In the genomic region with DNA sequence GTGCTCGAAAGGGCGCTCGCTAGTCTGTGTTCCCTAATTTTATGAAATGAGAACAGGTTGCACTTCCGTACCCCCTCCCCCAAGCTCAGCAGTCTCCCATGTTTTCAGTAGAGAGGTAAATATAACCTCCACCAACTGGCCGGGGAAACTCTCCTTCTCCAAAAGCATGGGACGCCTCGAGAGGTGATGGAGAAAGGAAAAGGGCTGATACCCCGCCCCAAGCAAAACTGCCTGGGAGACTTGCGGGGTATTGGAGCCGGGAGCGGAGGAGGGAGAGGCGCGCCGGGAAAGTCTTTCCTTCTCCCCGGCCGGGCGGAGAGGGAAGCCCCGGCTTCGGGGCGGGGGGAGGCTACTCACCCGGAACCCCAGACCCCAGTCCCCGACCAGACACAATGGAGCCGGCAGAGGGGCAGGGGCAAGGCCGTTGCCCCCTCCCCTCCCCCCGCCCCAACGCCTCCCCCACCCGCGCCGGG, we compare ENCODE assay signal across 8 cellular contexts. TPM values are rescaled to one million over a fixed set of nuclear protein-coding genes. Genes with fewer than 3 reads are reported as not detected.
DNase-seq lines count a peak whose midpoint lies in the region; ATAC-seq and TF ChIP-seq lines count a peak whose summit lies in the region.

No MANE protein-coding gene starts in this region.

- H3K4me3 Mint-ChIP-seq in GM23338 (peak overlapping the region; percentile 99), naive B cell (peak overlapping the region in 7 of 8 donors; percentile 88 to 97 (median 94))
- H3K4me3 Mint-ChIP-seq in activated CD4-positive, alpha-beta T cell treated with anti-CD3 and anti-CD28 coated beads, Interleukin-2, amount 10 ng/mL, durations not matched to agents 24 days and 14 days: peak overlapping the region; percentile 97

- H3K4me1 Mint-ChIP-seq in GM23338: peaks cover 36% of the 10 kb centered on the region
- H3K4me1 Mint-ChIP-seq in activated CD4-positive, alpha-beta T cell treated with anti-CD3 and anti-CD28 coated beads, Interleukin-2, amount 10 ng/mL, durations not matched to agents 24 days and 14 days: peaks cover 27% of the 10 kb centered on the region
- peaks cover 21 to 41% (median 35%) of the 10 kb centered on the region in 3 donors for H3K4me1 Mint-ChIP-seq in naive B cell

- H4K20me1 ChIP-seq in GM23338 (replicated peaks; ENCODE audit: insufficient read depth) (0 out of 2 replicates have a peak, but pooled peaks cover 4% of the 10 kb centered on the region), MM.1S (ENCODE audit: insufficient read depth, low read length) (peaks cover 8% of the 10 kb centered on the region; the same call in 1 of the 2 replicates)

- H3K9me3 ChIP-seq in MM.1S (replicated peaks; ENCODE audit: insufficient read depth, low read length): no peaks in the 10 kb centered on the region
- H3K9me3 ChIP-seq in esophagus squamous epithelium: no peaks in the 10 kb centered on the region

- peak overlapping the region; percentile 99 for H3K4me3 ChIP-seq in GM23338
- peak overlapping the region; percentile 80 for H3K4me3 ChIP-seq in MM.1S (ENCODE audit: low read length)
- peak overlapping the region; percentile 70 to 99 (median 96) for H3K4me3 ChIP-seq in esophagus squamous epithelium

- TF ChIP-seq POLR2A in esophagus squamous epithelium (IDR thresholded peaks at IDR 0.05): no peak

- H3K36me3 Mint-ChIP-seq in GM23338 (ENCODE audit: low read depth) (no peaks in the 10 kb centered on the region; the same call in 2 of the 3 replicates), naive B cell (no peaks in the 10 kb centered on the region)
- peaks cover 2% of the 10 kb centered on the region for H3K36me3 Mint-ChIP-seq in activated CD4-positive, alpha-beta T cell treated with anti-CD3 and anti-CD28 coated beads, Interleukin-2, amount 10 ng/mL, durations not matched to agents 24 days and 14 days (ENCODE audit: low read depth)

- TF ChIP-seq CTCF in GM23338 (conservative IDR thresholded peaks at IDR 0.05; ENCODE audit: low read depth in 2 of 2) (no peak), MM.1S (IDR thresholded peaks at IDR 0.05; ENCODE audit: low read length) (no peak), esophagus squamous epithelium (IDR thresholded peaks at IDR 0.05) (no peak)

- H3K9ac ChIP-seq in MM.1S (ENCODE audit: low read length): peak overlapping the region; percentile 73

- H3K4me2 ChIP-seq in GM23338 (peak overlapping the region; percentile 88), MM.1S (ENCODE audit: low read depth, low read length) (peak overlapping the region; percentile 69)

- peaks cover 39% of the 10 kb centered on the region for H3K4me1 ChIP-seq in GM23338 (ENCODE audit: insufficient read depth)
- peaks cover 15% of the 10 kb centered on the region for H3K4me1 ChIP-seq in MM.1S (ENCODE audit: low read length)
- peaks cover 0 to 34% (median 15%) of the 10 kb centered on the region in 3 donors for H3K4me1 ChIP-seq in esophagus squamous epithelium

- H3K27me3 ChIP-seq in GM23338 (ENCODE audit: insufficient read depth) (no peaks in the 10 kb centered on the region), MM.1S (replicated peaks; ENCODE audit: insufficient read depth, low read length) (no peaks in the 10 kb centered on the region), esophagus squamous epithelium (no peaks in the 10 kb centered on the region)

- peaks cover 5% of the 10 kb centered on the region for H3K27me3 Mint-ChIP-seq in GM23338 (ENCODE audit: insufficient read depth, low read depth, poor library complexity)
- H3K27me3 Mint-ChIP-seq in activated CD4-positive, alpha-beta T cell treated with anti-CD3 and anti-CD28 coated beads, Interleukin-2, amount 10 ng/mL, durations not matched to agents 24 days and 14 days: no peaks in the 10 kb centered on the region
- H3K27me3 Mint-ChIP-seq in naive B cell: no peaks in the 10 kb centered on the region

- ATAC-seq in GM23338 (peak; percentile 57), naive B cell (ENCODE audit: low read depth in 2 of 2) (peak; percentile 19 to 28)

- H3K9me3 Mint-ChIP-seq in GM23338 (no peaks in the 10 kb centered on the region), naive B cell (no peaks in the 10 kb centered on the region)
- H3K9me3 Mint-ChIP-seq in activated CD4-positive, alpha-beta T cell treated with anti-CD3 and anti-CD28 coated beads, Interleukin-2, amount 10 ng/mL, durations not matched to agents 24 days and 14 days: no peaks in the 10 kb centered on the region

- peak overlapping the region; percentile 92 for H3K27ac Mint-ChIP-seq in GM23338
- H3K27ac Mint-ChIP-seq in activated CD4-positive, alpha-beta T cell treated with anti-CD3 and anti-CD28 coated beads, Interleukin-2, amount 10 ng/mL, durations not matched to agents 24 days and 14 days: peak overlapping the region; percentile 88
- peak overlapping the region; percentile 81 to 96 (median 84) for H3K27ac Mint-ChIP-seq in naive B cell

- intact Hi-C loops in activated CD4-positive, alpha-beta T cell treated with anti-CD3 and anti-CD28 coated beads, Interleukin-2, amount 10 ng/mL, durations not matched to agents 24 days and 14 days (cut with micrococcal nuclease): loop anchor here (1.0 to 5.0 kb wide), 3 partner anchors 12 to 182 kb away; a partner anchor contains a TSS
- intact Hi-C loops in esophagus squamous epithelium (cut with DNase I): no loop called here

- H3K36me3 ChIP-seq in GM23338 (ENCODE audit: insufficient read depth) (no peaks in the 10 kb centered on the region), MM.1S (replicated peaks; ENCODE audit: insufficient read depth, low read length) (no peaks in the 10 kb centered on the region), esophagus squamous epithelium (no peaks in the 10 kb centered on the region)

- WGBS in esophagus squamous epithelium, 2 donors: 0% methylated on average over 5 to 12 of the region's 29 CpGs

- peaks cover 9% of the 10 kb centered on the region for H3F3A ChIP-seq in GM23338 (replicated peaks; ENCODE audit: low read depth)
- H3F3A ChIP-seq in MM.1S (ENCODE audit: insufficient read depth, low read length): peaks cover 9% of the 10 kb centered on the region

- H2AFZ ChIP-seq in GM23338 (peak overlapping the region; percentile 49), MM.1S (ENCODE audit: low read length) (peak overlapping the region; percentile 78)

- H3K27ac ChIP-seq in GM23338 (ENCODE audit: low read depth) (peak overlapping the region; percentile 90), MM.1S (ENCODE audit: low read length) (no peak overlapping the region), esophagus squamous epithelium (peak overlapping the region; percentile 85 to 95 (median 93))

- peaks cover 50% of the 10 kb centered on the region for H3K79me2 ChIP-seq in GM23338 (replicated peaks; ENCODE audit: insufficient read depth)
- peaks cover 51% of the 10 kb centered on the region for H3K79me2 ChIP-seq in MM.1S (ENCODE audit: low read length)

- H3K9me2 ChIP-seq in GM23338 (ENCODE audit: insufficient read depth): no peaks in the 10 kb centered on the region
- H3K9me2 ChIP-seq in MM.1S (replicated peaks; ENCODE audit: insufficient read depth, low read length): no peaks in the 10 kb centered on the region

- DNase-seq in NCI-H1092 treated with DMSO at 0.1 percent for 48 hours (lab: John Stamatoyannopoulos, UW): peak; percentile 22
- DNase-seq in NCI-H1092 (lab: John Stamatoyannopoulos, UW): no peak
- DNase-seq in GM23338 (ENCODE audit: low spot score): peak; percentile 68
- peak; percentile 49 for DNase-seq in MM.1S
- peak; percentile 77 for DNase-seq in activated CD4-positive, alpha-beta T cell treated with anti-CD3 and anti-CD28 coated beads, Interleukin-2, amount 10 ng/mL, durations not matched to agents 24 days and 14 days
- no peak for DNase-seq in esophagus squamous epithelium (lab: John Stamatoyannopoulos, UW)
- peak; percentile 35 for DNase-seq in naive B cell
- no peak for DNase-seq in NCI-H1930 (lab: John Stamatoyannopoulos, UW)

TF ChIP-seq in GM23338, 12 proteins besides CTCF, POLR2A, EP300 and RAD21 (continues in another document):
- TF ChIP-seq NANOG (IDR thresholded peaks at IDR 0.05; ENCODE audit: borderline replicate concordance): no peak
- TF ChIP-seq, protein P1, sequence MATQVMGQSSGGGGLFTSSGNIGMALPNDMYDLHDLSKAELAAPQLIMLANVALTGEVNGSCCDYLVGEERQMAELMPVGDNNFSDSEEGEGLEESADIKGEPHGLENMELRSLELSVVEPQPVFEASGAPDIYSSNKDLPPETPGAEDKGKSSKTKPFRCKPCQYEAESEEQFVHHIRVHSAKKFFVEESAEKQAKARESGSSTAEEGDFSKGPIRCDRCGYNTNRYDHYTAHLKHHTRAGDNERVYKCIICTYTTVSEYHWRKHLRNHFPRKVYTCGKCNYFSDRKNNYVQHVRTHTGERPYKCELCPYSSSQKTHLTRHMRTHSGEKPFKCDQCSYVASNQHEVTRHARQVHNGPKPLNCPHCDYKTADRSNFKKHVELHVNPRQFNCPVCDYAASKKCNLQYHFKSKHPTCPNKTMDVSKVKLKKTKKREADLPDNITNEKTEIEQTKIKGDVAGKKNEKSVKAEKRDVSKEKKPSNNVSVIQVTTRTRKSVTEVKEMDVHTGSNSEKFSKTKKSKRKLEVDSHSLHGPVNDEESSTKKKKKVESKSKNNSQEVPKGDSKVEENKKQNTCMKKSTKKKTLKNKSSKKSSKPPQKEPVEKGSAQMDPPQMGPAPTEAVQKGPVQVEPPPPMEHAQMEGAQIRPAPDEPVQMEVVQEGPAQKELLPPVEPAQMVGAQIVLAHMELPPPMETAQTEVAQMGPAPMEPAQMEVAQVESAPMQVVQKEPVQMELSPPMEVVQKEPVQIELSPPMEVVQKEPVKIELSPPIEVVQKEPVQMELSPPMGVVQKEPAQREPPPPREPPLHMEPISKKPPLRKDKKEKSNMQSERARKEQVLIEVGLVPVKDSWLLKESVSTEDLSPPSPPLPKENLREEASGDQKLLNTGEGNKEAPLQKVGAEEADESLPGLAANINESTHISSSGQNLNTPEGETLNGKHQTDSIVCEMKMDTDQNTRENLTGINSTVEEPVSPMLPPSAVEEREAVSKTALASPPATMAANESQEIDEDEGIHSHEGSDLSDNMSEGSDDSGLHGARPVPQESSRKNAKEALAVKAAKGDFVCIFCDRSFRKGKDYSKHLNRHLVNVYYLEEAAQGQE (IDR thresholded peaks at IDR 0.05; ENCODE audit: unreplicated experiment): no peak
- TF ChIP-seq CREB1 (CRISPR knock-in tag; IDR thresholded peaks at IDR 0.05; ENCODE audit: low read depth): no peak

RNA-seq across cellular contexts. Expression of a gene that starts 0.6 kb away (rescaled TPM):
- total RNA-seq in GM23338 (2014; rRNA removed; shearing (Covaris generic)): 53.5 and 64.8 TPM in 2 replicates
- polyA plus RNA-seq in GM23338 (2016; fragmentation: Nextera tagmentation; extraction: Ambion mirVana) (26.8 and 29.5 TPM in 2 replicates), naive B cell (ENCODE audit: low read depth in 6 of 6) (10 to 100 TPM; 19.0 to 29.6 (median 24.6) TPM)
- 54.6 and 59.0 TPM in 2 replicates for total RNA-seq in activated CD4-positive, alpha-beta T cell treated with anti-CD3 and anti-CD28 coated beads, Interleukin-2, amount 10 ng/mL, durations not matched to agents 24 days and 14 days
- total RNA-seq in esophagus squamous epithelium: 10 to 100 TPM; 12.6 to 32.6 (median 25.4) TPM

Comparison
In these comparisons a context has a peak if more than half of its experiments do, and no peak if none do; other contexts are left out.
1. DNase-seq: peak in NCI-H1092 treated with DMSO at 0.1 percent for 48 hours (single experiment), GM23338 (single experiment), MM.1S (single experiment), activated CD4-positive, alpha-beta T cell treated with anti-CD3 and anti-CD28 coated beads, Interleukin-2, amount 10 ng/mL, durations not matched to agents 24 days and 14 days (single experiment) and naive B cell (single experiment); none in NCI-H1092 (single experiment), esophagus squamous epithelium (single experiment) and NCI-H1930 (0 of 2).
2. Peak in every context shown above with its lines, with median percentiles within 50 percentile points of each other: H3K4me3 ChIP-seq, H3K27ac Mint-ChIP-seq and H3K4me3 Mint-ChIP-seq.